ENCODE assay signal across 18 cellular contexts in genomic region chr17:64282753-64283080, GRCh38. TPM values are rescaled to one million over a fixed set of nuclear protein-coding genes. Genes with fewer than 3 reads are reported as not detected.
DNase-seq lines count a peak whose midpoint lies in the region; ATAC-seq, FAIRE-seq and TF ChIP-seq lines count a peak whose summit lies in the region.
"Had no signal": no experiment of that assay in that cellular context is flagged by ENCODE, and none has a peak within 500 bp of the region (broad histone marks: within the 10 kb centered on the region; RNA-seq: fewer than 3 reads in every experiment).

No MANE protein-coding gene starts in this region.

- H3K9ac ChIP-seq in PC-3 (ENCODE audit: low read length) = no peak overlapping the region
- no peak overlapping the region for H3K9ac ChIP-seq in HepG2 (ENCODE audit: insufficient read depth, low read depth, low read length)
- H3K9ac ChIP-seq in smooth muscle cell (ENCODE audit: low read depth) = no peak overlapping the region

- H3K9me2 ChIP-seq in PC-3 (replicated peaks; ENCODE audit: low read length) = no peaks in the 10 kb centered on the region

- H3K27me3 ChIP-seq in PC-3 (ENCODE audit: low read length) (no peaks in the 10 kb centered on the region), HepG2 (ENCODE audit: control insufficient read depth in 1 of 2, insufficient read depth in 2 of 2, low read length in 2 of 2) (no peaks in the 10 kb centered on the region; a peak in 1 of 5 replicates), spleen (replicated peaks in 1 of 7) (no peaks in the 10 kb centered on the region), smooth muscle cell (ENCODE audit: low read depth) (no peaks in the 10 kb centered on the region)
- H3K27me3 ChIP-seq: esophagus muscularis mucosa had no signal

- in situ Hi-C loops in HepG2 (cut with HindIII; ENCODE audit: extremely low pct_ligation_motif_present, low pct_unique_long_range_greater_than_20kb) = loop anchor here (10.0 kb wide), 1 partner anchor 218 kb away; no protein-coding TSS in a partner anchor

- TF ChIP-seq CTCF in PC-3 (conservative IDR thresholded peaks at IDR 0.05; ENCODE audit: low read depth, low read length) (no peak), HepG2 (CRISPR knock-in tag; IDR thresholded peaks at IDR 0.05) (no peak), spleen (IDR thresholded peaks at IDR 0.05 in 8 of 11, conservative IDR thresholded peaks at IDR 0.05 in 3 of 11) (no peak), lower leg skin (IDR thresholded peaks at IDR 0.05) (no peak), smooth muscle cell (IDR thresholded peaks at IDR 0.05; ENCODE audit: borderline replicate concordance, insufficient read depth, poor library complexity, severe bottlenecking) (no peak), foreskin fibroblast (IDR thresholded peaks at IDR 0.05; ENCODE audit: low read depth, low read length) (no peak)

- TF ChIP-seq RAD21 in HepG2 (CRISPR knock-in tag; IDR thresholded peaks at IDR 0.05) = no peak

- TF ChIP-seq POLR2A in HepG2 (IDR thresholded peaks at IDR 0.05; ENCODE audit: insufficient read depth in 1 of 2, low read depth in 2 of 2, low read length in 2 of 2) = no peak
- TF ChIP-seq POLR2A in spleen (IDR thresholded peaks at IDR 0.05) = no peak
- no peak for TF ChIP-seq POLR2A in lower leg skin (IDR thresholded peaks at IDR 0.05)

- H3K4me3 ChIP-seq in PC-3 (ENCODE audit: low read length) (no peak overlapping the region), HepG2 (replicated peaks in 1 of 3; ENCODE audit: insufficient read depth in 1 of 3, low read depth in 2 of 3, low read length in 3 of 3) (no peak overlapping the region), spleen (no peak overlapping the region), lower leg skin (ENCODE audit: low read depth, poor library complexity, severe bottlenecking) (no peak overlapping the region), smooth muscle cell (no peak overlapping the region), foreskin fibroblast (ENCODE audit: low read depth in 1 of 2, low read length in 2 of 2) (no peak overlapping the region)
- H3K4me3 ChIP-seq: esophagus muscularis mucosa, HAP-1, lung had no signal

- H3K4me2 ChIP-seq in PC-3 (ENCODE audit: low read length) = peak overlapping the region; percentile 37
- H3K4me2 ChIP-seq in HepG2 (ENCODE audit: low read depth, low read length) = peak overlapping the region; percentile 19; the same call in 1 of the 2 replicates
- H3K4me2 ChIP-seq in smooth muscle cell = no peak overlapping the region

- H4K20me1 ChIP-seq in PC-3 (ENCODE audit: low read length) (no peaks in the 10 kb centered on the region), HepG2 (ENCODE audit: insufficient read depth, low read length) (no peaks in the 10 kb centered on the region), smooth muscle cell (ENCODE audit: low read depth) (no peaks in the 10 kb centered on the region)

- no peak for FAIRE-seq in HepG2 (lab: Jason Lieb, UNC)
- FAIRE-seq: TTC549 had no signal

- H3K4me1 ChIP-seq in PC-3 (ENCODE audit: insufficient read depth, low read length) = peaks cover 14% of the 10 kb centered on the region
- peaks cover 26% of the 10 kb centered on the region for H3K4me1 ChIP-seq in HepG2 (ENCODE audit: insufficient read depth, low read length)
- peaks cover 0 to 33% (median 22%) of the 10 kb centered on the region in 6 donors for H3K4me1 ChIP-seq in spleen
- H3K4me1 ChIP-seq in smooth muscle cell (ENCODE audit: low read depth) = no peaks in the 10 kb centered on the region
- H3K4me1 ChIP-seq: HAP-1 had no signal

- DNase-seq in NCI-H2227 (lab: John Stamatoyannopoulos, UW; ENCODE audit: unreplicated experiment) (peak; percentile 15), NCI-H2227 treated with DMSO at 0.1 percent for 48 hours (lab: John Stamatoyannopoulos, UW) (no peak), PC-3 (peak; percentile 25), HepG2 (ENCODE audit: low spot score) (no peak), spleen (no peak), lower leg skin (ENCODE audit: low spot score in 2 of 2) (no peak), smooth muscle cell (lab: John Stamatoyannopoulos, UW; ENCODE audit: unreplicated experiment) (no peak), foreskin fibroblast (no peak)
- DNase-seq: activated CD8-positive, alpha-beta T cell treated with anti-CD3 and anti-CD28 coated beads, Interleukin-2, amount 10 ng/mL, durations not matched to agents 7 days and 5 days; CD4-positive, alpha-beta T cell; natural killer cell; NCI-H1436; stimulated activated CD4-positive, alpha-beta T cell treated with anti-CD3 and anti-CD28 coated beads, Interleukin-12 subunit alpha, Interleukin-12 subunit beta, amount 100 ng/mL, for 4 hours had no signal

- H3K9me3 ChIP-seq in PC-3 (ENCODE audit: low read length) (no peaks in the 10 kb centered on the region), HepG2 (ENCODE audit: low read length) (no peaks in the 10 kb centered on the region), spleen (no peaks in the 10 kb centered on the region), smooth muscle cell (replicated peaks; ENCODE audit: low read depth) (no peaks in the 10 kb centered on the region)
- H3K9me3 ChIP-seq: esophagus muscularis mucosa, HAP-1 had no signal

- ATAC-seq in PC-3 (no peak), HepG2 (no peak)
- ATAC-seq: stimulated activated memory B cell treated with anti-CD40 and anti-IgM and Interleukin-4, amounts not matched to agents 10 μg/mL and 1 μg/mL and 100 μg/mL, for 72 hours had no signal

- H3K36me3 ChIP-seq in PC-3 (ENCODE audit: low read depth, low read length) (no peaks in the 10 kb centered on the region), HepG2 (replicated peaks in 1 of 2; ENCODE audit: control insufficient read depth in 1 of 2, insufficient read depth in 2 of 2, low read length in 2 of 2) (no peaks in the 10 kb centered on the region), spleen (no peaks in the 10 kb centered on the region), smooth muscle cell (ENCODE audit: low read depth) (no peaks in the 10 kb centered on the region)
- H3K36me3 ChIP-seq: esophagus muscularis mucosa, HAP-1 had no signal

- POLR2A ChIA-PET in PC-3 (lab: Charles Lee; ENCODE audit: unreplicated experiment) = no interaction called here
- POLR2A ChIA-PET in HepG2 (lab: Yijun Ruan, JAX) = interaction anchor here (0.6 kb wide), 1 partner anchor 11 kb away, joined by 3 read pairs; no protein-coding TSS in a partner anchor

- H3K27ac ChIP-seq in PC-3 (ENCODE audit: low read length) (no peak overlapping the region), HepG2 (ENCODE audit: extremely low read length, insufficient read depth, low read length) (no peak overlapping the region), spleen (peak overlapping the region in 5 of 8 donors; percentile 19 to 70 (median 62)), smooth muscle cell (ENCODE audit: low read depth) (no peak overlapping the region)
- H3K27ac ChIP-seq: esophagus muscularis mucosa had no signal

- intact Hi-C loops in PC-3 (cut with micrococcal nuclease) (loop anchor here (1.0 to 10.0 kb wide), 4 partner anchors 19 to 368 kb away; partner anchors contain the start of genes CSHL1, GH1 and TEX2), HepG2 (cut with micrococcal nuclease; ENCODE audit: unreplicated experiment) (loop anchor here (1.0 to 5.0 kb wide), 5 partner anchors 66 to 252 kb away; partner anchors contain the start of gene ERN1), spleen (cut with DNase I; ENCODE audit: low total_unique reads) (loop anchor here (5.0 kb wide), 1 partner anchor 135 kb away; no protein-coding TSS in a partner anchor), lower leg skin (cut with DNase I; ENCODE audit: low total_unique reads) (loop anchor here (10.0 kb wide), 2 partner anchors 128 to 368 kb away; partner anchors contain the start of genes CSHL1 and GH1)

- H2AFZ ChIP-seq in PC-3 (ENCODE audit: low read length) (peak overlapping the region; percentile 62), HepG2 (ENCODE audit: low read length) (no peak overlapping the region), smooth muscle cell (ENCODE audit: low read depth) (no peak overlapping the region)

- TF ChIP-seq EP300 in HepG2 (IDR thresholded peaks at IDR 0.05; ENCODE audit: low read depth in 2 of 2, low read length in 2 of 2) = no peak
- TF ChIP-seq EP300 in HepG2 (CRISPR knock-in tag; IDR thresholded peaks at IDR 0.05; ENCODE audit: borderline replicate concordance) = no peak

- no peaks in the 10 kb centered on the region for H3K79me2 ChIP-seq in PC-3 (ENCODE audit: low read length)
- H3K79me2 ChIP-seq in HepG2 (ENCODE audit: insufficient read depth, low read length) = no peaks in the 10 kb centered on the region
- H3K79me2 ChIP-seq in smooth muscle cell (ENCODE audit: low read depth) = no peaks in the 10 kb centered on the region

- H3F3A ChIP-seq in PC-3 (ENCODE audit: low read length, unreplicated experiment) (no peaks in the 10 kb centered on the region), smooth muscle cell (ENCODE audit: low read depth) (no peaks in the 10 kb centered on the region)

- WGBS in HepG2 (ENCODE audit: low lambda C conversion rate) = 41% methylated on average over 4 of the region's 4 CpGs
- 16 to 28% (median 23%) methylated on average over 4 of the region's 4 CpGs for WGBS in spleen, 5 donors
- 14 to 15% methylated on average over 4 of the region's 4 CpGs for WGBS in lower leg skin, 2 donors
- 77% methylated on average over 4 of the region's 4 CpGs for whole genome bisulfite sequencing in smooth muscle cell (ENCODE audit: low lambda C conversion rate)

- CTCF ChIA-PET in PC-3 (lab: Charles Lee) = interaction anchor here (1.4 kb wide), 1 partner anchor 149 kb away, joined by 12 read pairs; no protein-coding TSS in a partner anchor
- CTCF ChIA-PET in HepG2 (lab: Yijun Ruan, JAX; ENCODE audit: low intra/inter-chr PET ratio, low total read pairs) = interaction anchor here (0.8 to 1.5 kb wide), 3 partner anchors 132 to 149 kb away, joined by 3 to 7 read pairs (median 4); no protein-coding TSS in a partner anchor

- BruUV-seq in PC-3 (replicated peaks; lab: Mats Ljungman, UMichigan) = no TSS peak
- BruUV-seq in HepG2 (replicated peaks; lab: Mats Ljungman, UMichigan) = no TSS peak

RNA-seq across cellular contexts. Expression of gene TEX2, which starts 19.7 kb away (rescaled TPM):
- total RNA-seq in PC-3 (2014; rRNA removed) (44.2 and 50.5 TPM in 2 replicates), HepG2 (2016; rRNA removed; fragmentation: Illumina TruSeq; extraction: Trizol) (33.6 and 37.7 TPM in 2 replicates), spleen (10 to 100 TPM; 22.3 to 44.5 (median 33.4) TPM), lower leg skin (10 to 100 TPM; 29.9 to 59.2 (median 39.9) TPM), smooth muscle cell (25.6 and 26.2 TPM in 2 replicates)
- 39.3 and 46.4 TPM in 2 replicates for total RNA-seq in HepG2 (2016; cell fraction: cytosol; rRNA removed; fragmentation: Illumina TruSeq; extraction: Trizol; ENCODE audit: low read depth)
- total RNA-seq in HepG2 (2016; cell fraction: insoluble cytoplasmic fraction; rRNA removed; fragmentation: Illumina TruSeq; extraction: Trizol) = 34.0 and 36.8 TPM in 2 replicates
- 31.0 and 33.3 TPM in 2 replicates for total RNA-seq in HepG2 (2016; cell fraction: membrane; rRNA removed; fragmentation: Illumina TruSeq; extraction: Trizol)
- 34.2 and 45.0 TPM in 2 replicates for total RNA-seq in HepG2 (2016; cell fraction: nucleus; rRNA removed; fragmentation: Illumina TruSeq; extraction: Trizol)
- polyA plus RNA-seq in HepG2 (2011; rRNA removed) (20.5 and 21.4 TPM in 2 replicates), spleen (1 to 10 TPM; 3.0 to 6.7 (median 3.9) TPM), smooth muscle cell (8.6 and 16.0 TPM in 2 replicates)
- 16.3 and 20.0 TPM in 2 replicates for polyA plus RNA-seq in HepG2 (2011; cell fraction: cytosol; rRNA removed)
- 17.9 and 18.8 TPM in 2 replicates for polyA plus RNA-seq in HepG2 (2011; cell fraction: nucleus; rRNA removed)
- 19.2 and 20.2 TPM in 2 replicates for polyA plus RNA-seq in HepG2 (2012)
- polyA plus RNA-seq in HepG2 (2016; cell fraction: cytosol; fragmentation: Illumina TruSeq; extraction: Trizol; ENCODE audit: low read depth) = 3.9 and 4.4 TPM in 2 replicates
- 23.0 and 24.7 TPM in 2 replicates for polyA plus RNA-seq in HepG2 (2016; cell fraction: insoluble cytoplasmic fraction; fragmentation: Illumina TruSeq; extraction: Trizol; ENCODE audit: low read depth)
- polyA plus RNA-seq in HepG2 (2016; cell fraction: membrane; fragmentation: Illumina TruSeq; extraction: Trizol; ENCODE audit: low read depth) = 10.7 and 11.7 TPM in 2 replicates
- 36.0 and 41.1 TPM in 2 replicates for polyA plus RNA-seq in HepG2 (2016; cell fraction: nucleus; fragmentation: Illumina TruSeq; extraction: Trizol; ENCODE audit: insufficient read depth, low read depth)
- polyA minus RNA-seq in HepG2 (2011; rRNA and poly(A)+ RNA removed; ENCODE audit: low replicate concordance) = 27.3 and 38.7 TPM in 2 replicates
- 16.9 and 17.5 TPM in 2 replicates for polyA minus RNA-seq in HepG2 (2011; cell fraction: cytosol; rRNA and poly(A)+ RNA removed)
- 29.2 and 37.3 TPM in 2 replicates for polyA minus RNA-seq in HepG2 (2011; cell fraction: nucleus; rRNA and poly(A)+ RNA removed)

Comparison
In these comparisons a context has a peak if more than half of its experiments do, and no peak if none do; other contexts are left out.
1. DNase-seq: peak in NCI-H2227 (single experiment) and PC-3 (single experiment); none in NCI-H2227 treated with DMSO at 0.1 percent for 48 hours (single experiment), HepG2 (single experiment), spleen (single experiment), lower leg skin (0 of 2), smooth muscle cell (single experiment) and foreskin fibroblast (0 of 2).
2. H3K27ac ChIP-seq: peak in spleen (5 of 8); none in PC-3 (single experiment), HepG2 (single experiment) and smooth muscle cell (single experiment).